In genomic region chr10:16787361-16787791, GRCh38 we compare ENCODE assay signal across 8 cellular contexts. TPM values are rescaled to one million over a fixed set of nuclear protein-coding genes. Genes with fewer than 3 reads are reported as not detected.
DNase-seq lines count a peak whose midpoint lies in the region; ATAC-seq and TF ChIP-seq lines count a peak whose summit lies in the region.
"Had no signal": no experiment of that assay in that cellular context is flagged by ENCODE, and none has a peak within 500 bp of the region (broad histone marks: within the 10 kb centered on the region; RNA-seq: fewer than 3 reads in every experiment).

No MANE protein-coding gene starts in this region.

- no peak overlapping the region for H2BK15ac ChIP-seq in mesenchymal stem cell (ENCODE audit: low read depth, poor library complexity, severe bottlenecking)

- peak overlapping the region; percentile 86 for H3K27ac Mint-ChIP-seq in activated CD4-positive, alpha-beta memory T cell treated with anti-CD3 and anti-CD28 coated beads for 36 hours
- H3K27ac Mint-ChIP-seq in stimulated activated naive CD8-positive, alpha-beta T cell treated with anti-CD3 and anti-CD28 coated beads, Interleukin-15, amount 100 ng/mL, for 72 hours: peak overlapping the region; percentile 96 to 97

- H3K9me3 Mint-ChIP-seq in activated CD4-positive, alpha-beta memory T cell treated with anti-CD3 and anti-CD28 coated beads for 36 hours: peaks cover 2% of the 10 kb centered on the region
- H3K9me3 Mint-ChIP-seq in stimulated activated naive CD8-positive, alpha-beta T cell treated with anti-CD3 and anti-CD28 coated beads, Interleukin-15, amount 100 ng/mL, for 72 hours: peaks cover 12 to 42% of the 10 kb centered on the region in 2 donors

- no peak overlapping the region for H2AFZ ChIP-seq in mesenchymal stem cell (ENCODE audit: low read depth, low read length)

- TF ChIP-seq POLR2A in spleen (IDR thresholded peaks at IDR 0.05) (no peak), thyroid gland (IDR thresholded peaks at IDR 0.05) (no peak)

- no peak overlapping the region for H4K91ac ChIP-seq in mesenchymal stem cell (ENCODE audit: low read length)

- H3K27ac ChIP-seq in mesenchymal stem cell (ENCODE audit: low read length, poor library complexity, severe bottlenecking) (no peak overlapping the region), spleen (peak overlapping the region in 3 of 8 donors; percentile 40 to 63 (median 40)), thyroid gland (no peak overlapping the region)

- POLR2A ChIA-PET in activated CD4-positive, alpha-beta memory T cell treated with anti-CD3 and anti-CD28 coated beads for 36 hours (lab: Charles Lee): interaction anchor here (1.1 kb wide), 1 partner anchor 30 kb away, joined by 3 read pairs; the partner anchor contains the start of gene RSU1

- H2AK5ac ChIP-seq in mesenchymal stem cell (ENCODE audit: low read length, severe bottlenecking): no peak overlapping the region

- H3K4me3 ChIP-seq in mesenchymal stem cell (ENCODE audit: insufficient read depth in 1 of 2, low read depth in 1 of 2, low read length in 2 of 2) (no peak overlapping the region), spleen (no peak overlapping the region), thyroid gland (replicated peaks in 1 of 3) (no peak overlapping the region)

- no peak overlapping the region for H2BK12ac ChIP-seq in mesenchymal stem cell (ENCODE audit: low read length in 2 of 2)

- H3K4me1 ChIP-seq in mesenchymal stem cell (ENCODE audit: control insufficient read depth, insufficient read depth, low read depth, low read length): peaks cover 3% of the 10 kb centered on the region
- peaks cover 0 to 16% (median 4%) of the 10 kb centered on the region in 6 donors for H3K4me1 ChIP-seq in spleen
- peaks cover 0 to 6% of the 10 kb centered on the region in 2 donors for H3K4me1 ChIP-seq in thyroid gland

- no peak overlapping the region for H3K18ac ChIP-seq in mesenchymal stem cell (ENCODE audit: low read depth in 1 of 2, low read length in 2 of 2)

- peaks cover 22% of the 10 kb centered on the region for H3K36me3 Mint-ChIP-seq in activated CD4-positive, alpha-beta memory T cell treated with anti-CD3 and anti-CD28 coated beads for 36 hours

- no peak overlapping the region for H3K23ac ChIP-seq in mesenchymal stem cell (ENCODE audit: low read length in 2 of 2)

- no peak overlapping the region for H3K4ac ChIP-seq in mesenchymal stem cell (ENCODE audit: low read depth in 1 of 2, low read length in 2 of 2)

- no peaks in the 10 kb centered on the region for H3K27me3 Mint-ChIP-seq in activated CD4-positive, alpha-beta memory T cell treated with anti-CD3 and anti-CD28 coated beads for 36 hours
- H3K27me3 Mint-ChIP-seq in stimulated activated naive CD8-positive, alpha-beta T cell treated with anti-CD3 and anti-CD28 coated beads, Interleukin-15, amount 100 ng/mL, for 72 hours: no peaks in the 10 kb centered on the region

- DNase-seq in activated CD4-positive, alpha-beta memory T cell treated with anti-CD3 and anti-CD28 coated beads for 36 hours: peak; percentile 81
- no peak for DNase-seq in left colon
- DNase-seq in stimulated activated naive CD8-positive, alpha-beta T cell treated with anti-CD3 and anti-CD28 coated beads, Interleukin-15, amount 100 ng/mL, for 72 hours: peak; percentile 57 to 72
- no peak for DNase-seq in mesenchymal stem cell
- DNase-seq in spleen: no peak
- DNase-seq in thyroid gland: no peak
- DNase-seq: head of caudate nucleus had no signal

- H3K9me3 ChIP-seq in mesenchymal stem cell (ENCODE audit: control insufficient read depth, low read length) (no peaks in the 10 kb centered on the region), spleen (peaks cover 0 to 6% (median 0%) of the 10 kb centered on the region in 8 donors), thyroid gland (no peaks in the 10 kb centered on the region)

- WGBS in mesenchymal stem cell: over 99% methylated on average over 7 of the region's 12 CpGs
- WGBS in spleen, 5 donors: 80 to 87% (median 83%) methylated on average over 12 of the region's 12 CpGs
- WGBS in thyroid gland, 2 donors: 96 to 98% methylated on average over 12 of the region's 12 CpGs

- CTCF ChIA-PET in activated CD4-positive, alpha-beta memory T cell treated with anti-CD3 and anti-CD28 coated beads for 36 hours (lab: Charles Lee): interaction anchor here (1.1 kb wide), 1 partner anchor 30 kb away, joined by 3 read pairs; the partner anchor contains the start of gene RSU1

- peak; percentile 60 for ATAC-seq in HG02763 (IDR thresholded peaks at IDR 0.05; ENCODE audit: unreplicated experiment)
- ATAC-seq in left colon: peak; percentile 44
- ATAC-seq in stimulated activated naive CD8-positive, alpha-beta T cell treated with anti-CD3 and anti-CD28 coated beads, Interleukin-15, amount 100 ng/mL, for 72 hours: peak; percentile 98

- peaks cover 51% of the 10 kb centered on the region for H3K79me1 ChIP-seq in mesenchymal stem cell (replicated peaks; ENCODE audit: low read length, poor library complexity, severe bottlenecking)

- no peak overlapping the region for H3K4me2 ChIP-seq in mesenchymal stem cell (ENCODE audit: low read length, poor library complexity, severe bottlenecking)

- H4K8ac ChIP-seq in mesenchymal stem cell (ENCODE audit: low read length): no peak overlapping the region

- H3K9ac ChIP-seq in mesenchymal stem cell (ENCODE audit: low read length): no peak overlapping the region

- no peak overlapping the region for H2BK120ac ChIP-seq in mesenchymal stem cell (ENCODE audit: low read depth, low read length)

- H2BK5ac ChIP-seq in mesenchymal stem cell (ENCODE audit: low read depth, low read length, poor library complexity, severe bottlenecking): no peak overlapping the region

- H3K27me3 ChIP-seq in mesenchymal stem cell (ENCODE audit: control insufficient read depth in 1 of 2, insufficient read depth in 1 of 2, low read length in 2 of 2) (no peaks in the 10 kb centered on the region), spleen (replicated peaks in 1 of 7) (no peaks in the 10 kb centered on the region), thyroid gland (no peaks in the 10 kb centered on the region)

- H3K14ac ChIP-seq in mesenchymal stem cell (ENCODE audit: low read length in 2 of 2): no peak overlapping the region

- intact Hi-C loops in activated CD4-positive, alpha-beta memory T cell treated with anti-CD3 and anti-CD28 coated beads for 36 hours (cut with micrococcal nuclease): loop anchor here (1.0 kb wide), 3 partner anchors 8 to 238 kb away; partner anchors contain the start of gene RSU1
- intact Hi-C loops in left colon (cut with DNase I, micrococcal nuclease) (no loop called here), spleen (cut with DNase I; ENCODE audit: low total_unique reads) (no loop called here), thyroid gland (cut with DNase I) (no loop called here)

- H3K36me3 ChIP-seq in mesenchymal stem cell (ENCODE audit: control insufficient read depth in 1 of 2, insufficient read depth in 2 of 2, low read depth in 1 of 2, low read length in 2 of 2) (peaks cover 2 to 30% of the 10 kb centered on the region in 2 experiments), spleen (peaks cover 0 to 36% (median 0%) of the 10 kb centered on the region in 6 donors), thyroid gland (no peaks in the 10 kb centered on the region)

- H3K4me3 Mint-ChIP-seq in activated CD4-positive, alpha-beta memory T cell treated with anti-CD3 and anti-CD28 coated beads for 36 hours: peak overlapping the region; percentile 59
- peak overlapping the region; percentile 69 to 71 for H3K4me3 Mint-ChIP-seq in stimulated activated naive CD8-positive, alpha-beta T cell treated with anti-CD3 and anti-CD28 coated beads, Interleukin-15, amount 100 ng/mL, for 72 hours

- TF ChIP-seq CTCF in spleen (IDR thresholded peaks at IDR 0.05 in 8 of 11, conservative IDR thresholded peaks at IDR 0.05 in 3 of 11) (no peak), thyroid gland (IDR thresholded peaks at IDR 0.05) (no peak)

- H3K4me1 Mint-ChIP-seq in activated CD4-positive, alpha-beta memory T cell treated with anti-CD3 and anti-CD28 coated beads for 36 hours (ENCODE audit: low read depth): peaks cover 27% of the 10 kb centered on the region
- peaks cover 69% of the 10 kb centered on the region for H3K4me1 Mint-ChIP-seq in stimulated activated naive CD8-positive, alpha-beta T cell treated with anti-CD3 and anti-CD28 coated beads, Interleukin-15, amount 100 ng/mL, for 72 hours

RNA-seq across cellular contexts. Expression of gene RSU1, which starts 29.8 kb away (rescaled TPM):
- 10 to 100 TPM; 60.6 to 61.9 TPM for total RNA-seq in activated CD4-positive, alpha-beta memory T cell treated with anti-CD3 and anti-CD28 coated beads for 36 hours
- total RNA-seq in left colon (10 to 100 TPM; 79.7 to 87.5 TPM), spleen (10 to 100 TPM; 58.4 to 81.7 (median 67.3) TPM), thyroid gland (10 to 100 TPM; 43.5 to 63.0 (median 50.7) TPM)
- polyA plus RNA-seq in mesenchymal stem cell (2013, experiment 1 of 2): 143 TPM
- 145 TPM for polyA plus RNA-seq in mesenchymal stem cell (2013, experiment 2 of 2)
- polyA plus RNA-seq in spleen: 10 to 100 TPM; 20.5 to 38.6 (median 38.1) TPM

Comparison
In these comparisons a context has a peak if more than half of its experiments do, and no peak if none do; other contexts are left out.
1. ATAC-seq: peak in every context shown above with its lines; median percentile 98 in stimulated activated naive CD8-positive, alpha-beta T cell treated with anti-CD3 and anti-CD28 coated beads, Interleukin-15, amount 100 ng/mL, for 72 hours; 60 in HG02763; 44 in left colon.
2. DNase-seq: peak in activated CD4-positive, alpha-beta memory T cell treated with anti-CD3 and anti-CD28 coated beads for 36 hours (single experiment) and stimulated activated naive CD8-positive, alpha-beta T cell treated with anti-CD3 and anti-CD28 coated beads, Interleukin-15, amount 100 ng/mL, for 72 hours (2 of 2); none in left colon (0 of 2), mesenchymal stem cell (single experiment), spleen (single experiment) and thyroid gland (0 of 2).